ENCODE assay signal across 8 cellular contexts in the genomic region with DNA sequence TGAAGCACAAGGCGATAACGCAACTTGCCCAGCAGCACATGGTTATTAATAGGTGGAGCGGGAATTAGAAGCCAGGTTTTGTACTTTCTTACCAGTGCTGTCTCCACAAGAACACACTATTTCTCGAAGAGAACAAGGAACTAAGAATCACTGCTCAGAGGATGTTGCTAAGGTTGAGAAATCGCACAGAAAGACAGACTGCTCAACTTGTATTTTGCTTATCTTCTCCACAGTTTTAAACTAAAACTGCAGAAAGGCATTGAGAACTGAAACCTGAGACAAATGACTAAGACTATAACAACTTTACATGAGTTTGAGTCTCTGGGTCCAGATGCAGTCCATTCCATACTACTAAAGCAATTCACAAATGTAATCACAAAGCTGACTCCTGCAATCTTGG. TPM values are rescaled to one million over a fixed set of nuclear protein-coding genes. Genes with fewer than 3 reads are reported as not detected.
DNase-seq lines count a peak whose midpoint lies in the region; ATAC-seq, FAIRE-seq and TF ChIP-seq lines count a peak whose summit lies in the region.

No MANE protein-coding gene starts in this region.

- TF ChIP-seq CTCF in HEK293 (tag by site-specific recombination; IDR thresholded peaks at IDR 0.05) (no peak), PC-3 (conservative IDR thresholded peaks at IDR 0.05; ENCODE audit: low read depth, low read length) (no peak)

- H3K9me3 ChIP-seq in HEK293 (ENCODE audit: control insufficient read depth, insufficient read depth, low read depth, low read length) (no peaks in the 10 kb centered on the region), PC-3 (ENCODE audit: low read length) (no peaks in the 10 kb centered on the region), HAP-1 (no peaks in the 10 kb centered on the region)
- H3K9me3 ChIP-seq in naive thymus-derived CD4-positive, alpha-beta T cell (ENCODE audit: control insufficient read depth in 2 of 3, low read length in 3 of 3) = no peaks in the 10 kb centered on the region
- no peaks in the 10 kb centered on the region for H3K9me3 ChIP-seq in CD4-positive, alpha-beta memory T cell (ENCODE audit: control insufficient read depth in 1 of 2, low read length in 2 of 2)

- H3K9ac ChIP-seq in PC-3 (ENCODE audit: low read length) = no peak overlapping the region

- H3K4me3 Mint-ChIP-seq in naive thymus-derived CD4-positive, alpha-beta T cell = peak overlapping the region in 3 of 10 donors; percentile 22 to 57 (median 49)
- no peak overlapping the region for H3K4me3 Mint-ChIP-seq in CD4-positive, alpha-beta memory T cell

- no peak overlapping the region for H2AFZ ChIP-seq in PC-3 (ENCODE audit: low read length)

- intact Hi-C loops in PC-3 (cut with micrococcal nuclease) = no loop called here
- intact Hi-C loops in naive thymus-derived CD4-positive, alpha-beta T cell (cut with micrococcal nuclease) = no loop called here
- intact Hi-C loops in CD4-positive, alpha-beta memory T cell (cut with micrococcal nuclease) = no loop called here

- H3K79me2 ChIP-seq in PC-3 (ENCODE audit: low read length) = peaks cover 92% of the 10 kb centered on the region

- H3K9me3 Mint-ChIP-seq in naive thymus-derived CD4-positive, alpha-beta T cell = no peaks in the 10 kb centered on the region
- no peaks in the 10 kb centered on the region for H3K9me3 Mint-ChIP-seq in CD4-positive, alpha-beta memory T cell

- no peaks in the 10 kb centered on the region for H3F3A ChIP-seq in PC-3 (ENCODE audit: low read length, unreplicated experiment)

- H3K9me2 ChIP-seq in PC-3 (replicated peaks; ENCODE audit: low read length) = no peaks in the 10 kb centered on the region

- no TSS peak for BruUV-seq in PC-3 (replicated peaks; lab: Mats Ljungman, UMichigan)

- no peak for FAIRE-seq in urothelium cell line (lab: Jason Lieb, UNC)

- in situ Hi-C loops in HAP-1 (cut with MboI; ENCODE audit: low sequenced_read_pairs) = no loop called here

- H4K20me1 ChIP-seq in PC-3 (ENCODE audit: low read length) = peaks cover 7% of the 10 kb centered on the region; the same call in 1 of the 2 replicates

- CTCF ChIA-PET in HEK293 (lab: Yijun Ruan, JAX) = interaction anchor here (0.6 kb wide), 1 partner anchor 10 kb away, joined by 7 read pairs; no protein-coding TSS in a partner anchor
- CTCF ChIA-PET in PC-3 (lab: Charles Lee) = no interaction called here
- CTCF ChIA-PET in naive thymus-derived CD4-positive, alpha-beta T cell (lab: Charles Lee) = interaction anchor here (0.6 to 0.7 kb wide), 2 partner anchors 226 to 1215 kb away, joined by 3 read pairs; no protein-coding TSS in a partner anchor
- CTCF ChIA-PET in CD4-positive, alpha-beta memory T cell (lab: Charles Lee; ENCODE audit: partially characterized antibody) = interaction anchor here (1.1 kb wide), 1 partner anchor 559 kb away, joined by 3 read pairs; no protein-coding TSS in a partner anchor

- peaks cover 0 to 33% (median 8%) of the 10 kb centered on the region in 5 donors for H3K36me3 Mint-ChIP-seq in naive thymus-derived CD4-positive, alpha-beta T cell
- peaks cover 11 to 14% of the 10 kb centered on the region in 2 donors for H3K36me3 Mint-ChIP-seq in CD4-positive, alpha-beta memory T cell

- ATAC-seq in GM18517 (IDR thresholded peaks at IDR 0.05; ENCODE audit: unreplicated experiment) = peak; percentile 87
- peak; percentile 55; the same call in 1 of the 2 replicates for ATAC-seq in PC-3
- peak; percentile 50 for ATAC-seq in naive thymus-derived CD4-positive, alpha-beta T cell

- H3K36me3 ChIP-seq in HEK293 (ENCODE audit: control insufficient read depth in 2 of 2, insufficient read depth in 1 of 2, low read length in 2 of 2) (peaks cover 0 to 3% of the 10 kb centered on the region in 2 experiments; a peak in 1 of 3 replicates), PC-3 (ENCODE audit: low read depth, low read length) (peaks cover 7% of the 10 kb centered on the region; the same call in 1 of the 2 replicates), HAP-1 (replicated peaks) (no peaks in the 10 kb centered on the region; the same call in 1 of the 2 replicates)
- peaks cover 0 to 3% (median 0%) of the 10 kb centered on the region in 3 experiments for H3K36me3 ChIP-seq in naive thymus-derived CD4-positive, alpha-beta T cell (ENCODE audit: control insufficient read depth in 2 of 3, insufficient read depth in 3 of 3, low read length in 3 of 3)
- no peaks in the 10 kb centered on the region for H3K36me3 ChIP-seq in CD4-positive, alpha-beta memory T cell (ENCODE audit: insufficient read depth, low read length)

- peaks cover 0 to 18% (median 0%) of the 10 kb centered on the region in 5 donors for H3K27me3 Mint-ChIP-seq in naive thymus-derived CD4-positive, alpha-beta T cell
- H3K27me3 Mint-ChIP-seq in CD4-positive, alpha-beta memory T cell = no peaks in the 10 kb centered on the region

- DNase-seq in PC-3 (no peak), SW 1271 (lab: John Stamatoyannopoulos, UW) (no peak), urothelium cell line (ENCODE audit: low spot score) (no peak), HAP-1 (ENCODE audit: low spot score in 2 of 2) (no peak)
- DNase-seq in naive thymus-derived CD4-positive, alpha-beta T cell = no peak
- DNase-seq in CD4-positive, alpha-beta memory T cell = no peak

- H3K4me2 ChIP-seq in PC-3 (ENCODE audit: low read length) = no peak overlapping the region

- H3K27ac ChIP-seq in HEK293 (ENCODE audit: extremely low read depth, low read depth, low read length) (peak overlapping the region; percentile 48), PC-3 (ENCODE audit: low read length) (no peak overlapping the region)
- H3K27ac ChIP-seq in naive thymus-derived CD4-positive, alpha-beta T cell (ENCODE audit: low read depth, low read length) = no peak overlapping the region
- H3K27ac ChIP-seq in CD4-positive, alpha-beta memory T cell (ENCODE audit: low read depth, low read length) = no peak overlapping the region

- H3K27me3 ChIP-seq in PC-3 (ENCODE audit: low read length) (no peaks in the 10 kb centered on the region), HAP-1 (ENCODE audit: low read depth) (no peaks in the 10 kb centered on the region)
- H3K27me3 ChIP-seq in naive thymus-derived CD4-positive, alpha-beta T cell (ENCODE audit: control insufficient read depth in 2 of 2, insufficient read depth in 2 of 2, low read length in 2 of 2) = no peaks in the 10 kb centered on the region
- no peaks in the 10 kb centered on the region for H3K27me3 ChIP-seq in CD4-positive, alpha-beta memory T cell (ENCODE audit: insufficient read depth, low read length)

- POLR2A ChIA-PET in HEK293 (lab: Yijun Ruan, JAX) (interaction anchor here (1.7 kb wide), 1 partner anchor 19 kb away, joined by 3 read pairs; no protein-coding TSS in a partner anchor), PC-3 (lab: Charles Lee; ENCODE audit: unreplicated experiment) (interaction anchor here (0.6 kb wide), 1 partner anchor 191 kb away, joined by 11 read pairs; no protein-coding TSS in a partner anchor)
- POLR2A ChIA-PET in naive thymus-derived CD4-positive, alpha-beta T cell (lab: Charles Lee) = interaction anchor here (0.6 kb wide), 1 partner anchor 57 kb away, joined by 3 read pairs; no protein-coding TSS in a partner anchor
- POLR2A ChIA-PET in CD4-positive, alpha-beta memory T cell (lab: Charles Lee; ENCODE audit: partially characterized antibody) = no interaction called here

- H3K4me1 Mint-ChIP-seq in naive thymus-derived CD4-positive, alpha-beta T cell = peaks cover 26 to 96% (median 74%) of the 10 kb centered on the region in 7 donors
- H3K4me1 Mint-ChIP-seq in CD4-positive, alpha-beta memory T cell = peaks cover 33 to 73% (median 50%) of the 10 kb centered on the region in 4 donors

- peak overlapping the region in 1 of 9 donors; percentile 72 for H3K27ac Mint-ChIP-seq in naive thymus-derived CD4-positive, alpha-beta T cell
- no peak overlapping the region for H3K27ac Mint-ChIP-seq in CD4-positive, alpha-beta memory T cell

- H3K4me3 ChIP-seq in HEK293 (ENCODE audit: low read depth, low read length) = no peak overlapping the region
- no peak overlapping the region for H3K4me3 ChIP-seq in PC-3 (ENCODE audit: low read length)
- no peak overlapping the region for H3K4me3 ChIP-seq in naive thymus-derived CD4-positive, alpha-beta T cell (ENCODE audit: low read length)
- no peak overlapping the region for H3K4me3 ChIP-seq in CD4-positive, alpha-beta memory T cell (ENCODE audit: low read length in 2 of 2)
- no peak overlapping the region for H3K4me3 ChIP-seq in HAP-1

- H3K4me1 ChIP-seq in HEK293 (ENCODE audit: control insufficient read depth, insufficient read depth, low read length) = peaks cover 49% of the 10 kb centered on the region
- peaks cover 10% of the 10 kb centered on the region; the same call in 1 of the 2 replicates for H3K4me1 ChIP-seq in PC-3 (ENCODE audit: insufficient read depth, low read length)
- peaks cover 23 to 26% of the 10 kb centered on the region in 2 donors for H3K4me1 ChIP-seq in naive thymus-derived CD4-positive, alpha-beta T cell (ENCODE audit: control insufficient read depth in 2 of 2, insufficient read depth in 2 of 2, low read length in 2 of 2)
- peaks cover 25% of the 10 kb centered on the region for H3K4me1 ChIP-seq in CD4-positive, alpha-beta memory T cell (ENCODE audit: insufficient read depth, low read length)
- H3K4me1 ChIP-seq in HAP-1 = peaks cover 15% of the 10 kb centered on the region

TF ChIP-seq in HEK293, 187 proteins besides CTCF, POLR2A, EP300 and RAD21 (continues in another document):
- no peak for TF ChIP-seq ZBTB7A (tag by site-specific recombination; IDR thresholded peaks at IDR 0.05; ENCODE audit: low read depth)
- peak; percentile 65 for TF ChIP-seq TRIM28 (IDR thresholded peaks at IDR 0.05; ENCODE audit: borderline replicate concordance, low read length)
- TF ChIP-seq ZNF311 (tag by site-specific recombination; IDR thresholded peaks at IDR 0.05; ENCODE audit: borderline replicate concordance) = no peak
- no peak for TF ChIP-seq MEIS1 (CRISPR knock-in tag; IDR thresholded peaks at IDR 0.05; ENCODE audit: borderline replicate concordance)
- no peak for TF ChIP-seq ZNF248 (tag by site-specific recombination; IDR thresholded peaks at IDR 0.05)
- TF ChIP-seq ZNF626 (tag by site-specific recombination; IDR thresholded peaks at IDR 0.05) = no peak
- peak; percentile 85 for TF ChIP-seq ZBTB17 (tag by site-specific recombination; IDR thresholded peaks at IDR 0.05)
- no peak for TF ChIP-seq BCL11A (tag by site-specific recombination; IDR thresholded peaks at IDR 0.05; ENCODE audit: low read depth)
- no peak for TF ChIP-seq ZNF292 (tag by site-specific recombination; IDR thresholded peaks at IDR 0.05; ENCODE audit: borderline replicate concordance, low read depth)

RNA-seq across cellular contexts. Expression of gene PRKD3, which starts 6.2 kb away (rescaled TPM):
- 26.4 and 27.2 TPM in 2 replicates for total RNA-seq in PC-3 (2014; rRNA removed)
- 10 to 100 TPM; 12.8 to 47.3 (median 46.4) TPM for total RNA-seq in naive thymus-derived CD4-positive, alpha-beta T cell
- polyA plus RNA-seq in naive thymus-derived CD4-positive, alpha-beta T cell = 10 to 100 TPM; 31.5 to 37.4 TPM
- 10 to 100 TPM; 34.6 to 37.7 TPM for total RNA-seq in CD4-positive, alpha-beta memory T cell
- polyA plus RNA-seq in CD4-positive, alpha-beta memory T cell = 10 to 100 TPM; 20.4 to 22.5 TPM

RNA-seq across cellular contexts. Expression of gene QPCT, which starts 26.0 kb away (rescaled TPM):
- total RNA-seq in PC-3 (2014; rRNA removed) = not detected in 2 replicates
- 10 to 100 TPM in 1 of 5 experiments, 1 to 10 TPM in 1, under 1 TPM in 3; 0.36 to 15.1 (median 0.86) TPM for total RNA-seq in naive thymus-derived CD4-positive, alpha-beta T cell
- polyA plus RNA-seq in naive thymus-derived CD4-positive, alpha-beta T cell = under 1 TPM; 0.39 to 0.56 TPM
- 1 to 10 TPM; 1.2 to 1.4 TPM for total RNA-seq in CD4-positive, alpha-beta memory T cell
- polyA plus RNA-seq in CD4-positive, alpha-beta memory T cell = 1 to 10 TPM in 1 of 2 donors, under 1 TPM in 1; 0.23 to 1.3 TPM
